ENCODE assay signal across 22 cellular contexts in genomic region chr11:36264601-36265344, GRCh38. TPM values are rescaled to one million over a fixed set of nuclear protein-coding genes. Genes with fewer than 3 reads are reported as not detected.
DNase-seq lines count a peak whose midpoint lies in the region; ATAC-seq and TF ChIP-seq lines count a peak whose summit lies in the region.
"Had no signal": no experiment of that assay in that cellular context is flagged by ENCODE, and none has a peak within 500 bp of the region (broad histone marks: within the 10 kb centered on the region; RNA-seq: fewer than 3 reads in every experiment).

No MANE protein-coding gene starts in this region.

- TF ChIP-seq RAD21 in IMR-90 (IDR thresholded peaks at IDR 0.05; ENCODE audit: low read length): no peak

- H2AK5ac ChIP-seq in IMR-90 (ENCODE audit: low read depth, low read length): 0 out of 2 replicates have a peak overlapping the region, but pooled peaks have one; percentile 18

- BruUV-seq in IMR-90 (replicated peaks; lab: Mats Ljungman, UMichigan): no TSS peak

- H3K4me1 ChIP-seq in IMR-90 (ENCODE audit: control insufficient read depth, insufficient read depth, low read length): no peaks in the 10 kb centered on the region
- H3K4me1 ChIP-seq in osteoblast (ENCODE audit: insufficient read depth, low read length): no peaks in the 10 kb centered on the region

- H2BK15ac ChIP-seq in IMR-90 (ENCODE audit: low read depth, low read length): no peak overlapping the region

- 0 out of 2 replicates have a peak, but pooled peaks cover 2% of the 10 kb centered on the region for H3K36me3 ChIP-seq in IMR-90 (ENCODE audit: control insufficient read depth, insufficient read depth, low read length)
- no peaks in the 10 kb centered on the region for H3K36me3 ChIP-seq in osteoblast (ENCODE audit: insufficient read depth, low read length)

- no peak for TF ChIP-seq CTCF in IMR-90 (conservative IDR thresholded peaks at IDR 0.05; ENCODE audit: low read depth, low read length)
- TF ChIP-seq CTCF in WTC11 (IDR thresholded peaks at IDR 0.05): no peak
- TF ChIP-seq CTCF in osteoblast (IDR thresholded peaks at IDR 0.05; ENCODE audit: extremely low read depth, low read depth, low read length): no peak

- peaks cover 32% of the 10 kb centered on the region for H3K27me3 ChIP-seq in IMR-90 (ENCODE audit: control insufficient read depth, insufficient read depth, low read length)
- peaks cover 22% of the 10 kb centered on the region for H3K27me3 ChIP-seq in osteoblast (ENCODE audit: insufficient read depth, low read length)

- H4K20me1 ChIP-seq in IMR-90 (ENCODE audit: insufficient read depth, low read length) (peaks cover 5% of the 10 kb centered on the region; the same call in 1 of the 2 replicates), osteoblast (ENCODE audit: insufficient read depth, low read length) (no peaks in the 10 kb centered on the region)

- dilution Hi-C loops in IMR-90 (cut with HindIII; ENCODE audit: low sequenced_read_pairs, unreplicated experiment): no loop called here

- no peak overlapping the region for H2BK120ac ChIP-seq in IMR-90 (ENCODE audit: low read depth, low read length)

- peaks cover 2% of the 10 kb centered on the region for H3K27me3 Mint-ChIP-seq in WTC11 (ENCODE audit: low read depth)
- H3K27me3 Mint-ChIP-seq in stimulated activated naive CD8-positive, alpha-beta T cell treated with anti-CD3 and anti-CD28 coated beads, Interleukin-15, amount 100 ng/mL, for 72 hours: peaks cover 21% of the 10 kb centered on the region

- peak; percentile 59 for DNase-seq in DMS 273 (lab: John Stamatoyannopoulos, UW; ENCODE audit: unreplicated experiment)
- no peak for DNase-seq in DMS 273 treated with DMSO at 0.1 percent for 48 hours (lab: John Stamatoyannopoulos, UW)
- DNase-seq in IMR-90: no peak
- DNase-seq in WTC11 (ENCODE audit: low spot score): no peak
- peak; percentile 41 for DNase-seq in osteoblast (ENCODE audit: insufficient read length, low spot score, missing footprints)
- DNase-seq in stimulated activated naive CD8-positive, alpha-beta T cell treated with anti-CD3 and anti-CD28 coated beads, Interleukin-15, amount 100 ng/mL, for 72 hours: no peak
- no peak for DNase-seq in cerebellar nuclear complex (lab: John Stamatoyannopoulos, UW)
- DNase-seq: CD8-positive, alpha-beta T cell; DMS153; DND-41; NCI-H1092; NCI-H1417 treated with DMSO at 0.1 percent for 48 hours; NCI-H1930; NCI-H2107; NCI-H345; SHP77 treated with DMSO at 0.1 percent for 48 hours; SW 1271 had no signal

- ATAC-seq in IMR-90 (ENCODE audit: low read depth) (no peak), WTC11 (0 out of 2 replicates have a peak, but pooled peaks have one; percentile 7), GM21367 (IDR thresholded peaks at IDR 0.05; ENCODE audit: unreplicated experiment) (no peak)
- ATAC-seq in stimulated activated naive CD8-positive, alpha-beta T cell treated with anti-CD3 and anti-CD28 coated beads, Interleukin-15, amount 100 ng/mL, for 72 hours: no peak
- ATAC-seq: CD8-positive, alpha-beta T cell had no signal

- POLR2A ChIA-PET in IMR-90 (lab: Charles Lee; ENCODE audit: unreplicated experiment) (no interaction called here), WTC11 (lab: Charles Lee) (no interaction called here)

- no peak overlapping the region for H3K14ac ChIP-seq in IMR-90 (replicated peaks; ENCODE audit: low read depth, low read length)

- H4K91ac ChIP-seq in IMR-90 (ENCODE audit: insufficient read depth, low read depth, low read length): no peak overlapping the region

- H3K79me2 ChIP-seq in osteoblast (ENCODE audit: insufficient read depth, low read length): no peaks in the 10 kb centered on the region

- no peak overlapping the region for H3K9ac ChIP-seq in IMR-90 (ENCODE audit: low read depth, low read length)

- no peak overlapping the region for H3K27ac Mint-ChIP-seq in WTC11
- no peak overlapping the region for H3K27ac Mint-ChIP-seq in stimulated activated naive CD8-positive, alpha-beta T cell treated with anti-CD3 and anti-CD28 coated beads, Interleukin-15, amount 100 ng/mL, for 72 hours
- H3K27ac Mint-ChIP-seq: B cell; CD8-positive, alpha-beta T cell had no signal

- WGBS in IMR-90 (ENCODE audit: extremely low coverage in 2 of 2, insufficient read length in 1 of 2), 2 experiments: 100% methylated on average over 3 of the region's 8 CpGs; no CpG with 5 or more reads in 1 of the 2 experiments

- no peak overlapping the region for H3K4me3 Mint-ChIP-seq in WTC11
- H3K4me3 Mint-ChIP-seq in stimulated activated naive CD8-positive, alpha-beta T cell treated with anti-CD3 and anti-CD28 coated beads, Interleukin-15, amount 100 ng/mL, for 72 hours: no peak overlapping the region
- H3K4me3 Mint-ChIP-seq: B cell; CD8-positive, alpha-beta T cell had no signal

- CTCF ChIA-PET in IMR-90 (lab: Yijun Ruan, JAX): interaction anchor here (0.5 to 2.7 kb wide), 4 partner anchors 93 to 443 kb away, joined by 4 to 13 read pairs (median 7); no protein-coding TSS in a partner anchor
- CTCF ChIA-PET in WTC11 (lab: Charles Lee): interaction anchor here (1.0 to 5.9 kb wide), 17 partner anchors 12 to 777 kb away, joined by 3 to 109 read pairs (median 4); partner anchors contain the start of gene PAMR1

- H3K36me3 Mint-ChIP-seq in WTC11: no peaks in the 10 kb centered on the region

- no peak overlapping the region for H3K56ac ChIP-seq in IMR-90 (ENCODE audit: extremely low read depth, insufficient read depth, low read length)

- no peak overlapping the region for H2BK5ac ChIP-seq in IMR-90 (ENCODE audit: low read depth, low read length, poor library complexity, severe bottlenecking)

- H3K4me2 ChIP-seq in IMR-90 (ENCODE audit: low read depth, low read length): no peak overlapping the region
- H3K4me2 ChIP-seq in osteoblast (ENCODE audit: insufficient read depth, low read length): no peak overlapping the region

- no peak overlapping the region for H4K8ac ChIP-seq in IMR-90 (ENCODE audit: low read depth in 2 of 2, low read length in 2 of 2)

- no peak for TF ChIP-seq POLR2A in IMR-90 (IDR thresholded peaks at IDR 0.05; ENCODE audit: low read depth, low read length)

- H3K4me1 Mint-ChIP-seq in WTC11: peaks cover 2% of the 10 kb centered on the region
- peaks cover 5% of the 10 kb centered on the region for H3K4me1 Mint-ChIP-seq in stimulated activated naive CD8-positive, alpha-beta T cell treated with anti-CD3 and anti-CD28 coated beads, Interleukin-15, amount 100 ng/mL, for 72 hours
- H3K4me1 Mint-ChIP-seq: B cell had no signal

- no peak overlapping the region for H3K18ac ChIP-seq in IMR-90 (ENCODE audit: low read depth, low read length)

- no peak overlapping the region; the same call in 1 of the 2 replicates for H3K23ac ChIP-seq in IMR-90 (ENCODE audit: low read depth, low read length)

- no peak overlapping the region for H4K5ac ChIP-seq in IMR-90 (ENCODE audit: low read depth, low read length)

- H3K79me1 ChIP-seq in IMR-90 (ENCODE audit: low read depth in 1 of 2, low read length in 2 of 2): no peaks in the 10 kb centered on the region

- no peaks in the 10 kb centered on the region for H3K9me1 ChIP-seq in IMR-90 (ENCODE audit: insufficient read depth, low read length)

- intact Hi-C loops in IMR-90 (cut with micrococcal nuclease): loop anchor here (10.0 kb wide), 1 partner anchor 320 kb away; the partner anchor contains the start of gene LDLRAD3

- H2AK9ac ChIP-seq in IMR-90 (replicated peaks; ENCODE audit: low read depth, low read length, poor library complexity): no peak overlapping the region

- H3K9me3 ChIP-seq in IMR-90 (ENCODE audit: control insufficient read depth, insufficient read depth, low read length): no peaks in the 10 kb centered on the region
- no peaks in the 10 kb centered on the region for H3K9me3 ChIP-seq in osteoblast (ENCODE audit: low read depth, low read length)

- in situ Hi-C loops in IMR-90 (cut with MboI; ENCODE audit: low sequenced_read_pairs): loop anchor here (5.0 to 10.0 kb wide), 4 partner anchors 230 to 780 kb away; partner anchors contain the start of gene FJX1

- no peaks in the 10 kb centered on the region for H3K9me3 Mint-ChIP-seq in WTC11
- no peaks in the 10 kb centered on the region for H3K9me3 Mint-ChIP-seq in stimulated activated naive CD8-positive, alpha-beta T cell treated with anti-CD3 and anti-CD28 coated beads, Interleukin-15, amount 100 ng/mL, for 72 hours
- H3K9me3 Mint-ChIP-seq: CD8-positive, alpha-beta T cell had no signal

- H2AFZ ChIP-seq in IMR-90 (replicated peaks; ENCODE audit: low read length, poor library complexity): no peak overlapping the region
- no peak overlapping the region for H2AFZ ChIP-seq in osteoblast (ENCODE audit: low read length)

- H3K4me3 ChIP-seq in IMR-90 (ENCODE audit: insufficient read depth, low read depth, low read length) (no peak overlapping the region), osteoblast (ENCODE audit: insufficient read depth, low read length) (no peak overlapping the region)

- H3K27ac ChIP-seq in IMR-90 (ENCODE audit: insufficient read depth, low read length) (no peak overlapping the region), osteoblast (ENCODE audit: low read depth, low read length) (no peak overlapping the region)
- H3K27ac ChIP-seq: 22Rv1, C4-2B, HL-60 had no signal

- no peak overlapping the region; the same call in 1 of the 2 replicates for H3K4ac ChIP-seq in IMR-90 (ENCODE audit: low read depth, low read length)

- no peak overlapping the region for H2BK20ac ChIP-seq in IMR-90 (ENCODE audit: low read depth, low read length)

TF ChIP-seq in IMR-90, 13 proteins besides CTCF, POLR2A, EP300 and RAD21 (continues in another document):
- no peak for TF ChIP-seq CEBPB (IDR thresholded peaks at IDR 0.05; ENCODE audit: low read depth, low read length)
- no peak for TF ChIP-seq MAZ (IDR thresholded peaks at IDR 0.05; ENCODE audit: borderline replicate concordance, low read depth, low read length)
- TF ChIP-seq MXI1 (IDR thresholded peaks at IDR 0.05; ENCODE audit: borderline replicate concordance, low read depth, low read length): no peak
- no peak for TF ChIP-seq RCOR1 (IDR thresholded peaks at IDR 0.05; ENCODE audit: insufficient replicate concordance, low read length)

TF ChIP-seq in WTC11, 78 proteins besides CTCF, POLR2A, EP300 and RAD21 (continues in another document):
- no peak for TF ChIP-seq NFE2L1 (CRISPR knock-in tag; IDR thresholded peaks at IDR 0.05)

RNA-seq across cellular contexts. Expression of gene COMMD9, which starts 24.5 kb away (rescaled TPM):
- total RNA-seq in IMR-90 (2012; rRNA removed): 50.7 and 54.2 TPM in 2 replicates
- 58.3 and 77.1 TPM in 2 replicates for polyA plus RNA-seq in IMR-90 (2012; rRNA removed)
- polyA plus RNA-seq in IMR-90 (2012; cell fraction: cytosol; rRNA removed): 42.1 and 51.2 TPM in 2 replicates
- polyA plus RNA-seq in IMR-90 (2012; cell fraction: nucleus; rRNA removed; ENCODE audit: low replicate concordance): 33.2 and 38.4 TPM in 2 replicates
- 26.1 to 33.3 TPM (median 27.1 TPM) in 3 replicates for total RNA-seq in WTC11 (2021)
- total RNA-seq in osteoblast: 39.5 and 52.5 TPM in 2 replicates

RNA-seq across cellular contexts. Expression of gene PRR5L, which starts 31.3 kb away (rescaled TPM):
- total RNA-seq in IMR-90 (2012; rRNA removed): 3.3 and 3.6 TPM in 2 replicates
- 2.6 and 2.9 TPM in 2 replicates for polyA plus RNA-seq in IMR-90 (2012; rRNA removed)
- polyA plus RNA-seq in IMR-90 (2012; cell fraction: cytosol; rRNA removed): 2.2 and 2.3 TPM in 2 replicates
- 4.6 and 6.8 TPM in 2 replicates for polyA plus RNA-seq in IMR-90 (2012; cell fraction: nucleus; rRNA removed; ENCODE audit: low replicate concordance)
- 3.9 to 4.6 TPM (median 4.0 TPM) in 3 replicates for total RNA-seq in WTC11 (2021)
- 9.8 and 18.6 TPM in 2 replicates for total RNA-seq in osteoblast

Comparison
In these comparisons a context has a peak if more than half of its experiments do, and no peak if none do; other contexts are left out.
1. DNase-seq: peak in DMS 273 (single experiment) and osteoblast (single experiment); none in DMS 273 treated with DMSO at 0.1 percent for 48 hours (single experiment), IMR-90 (single experiment), WTC11 (single experiment), stimulated activated naive CD8-positive, alpha-beta T cell treated with anti-CD3 and anti-CD28 coated beads, Interleukin-15, amount 100 ng/mL, for 72 hours (0 of 2) and cerebellar nuclear complex (0 of 2).